Comparison of ENCODE assay signal across 1 cellular context in the genomic region with DNA sequence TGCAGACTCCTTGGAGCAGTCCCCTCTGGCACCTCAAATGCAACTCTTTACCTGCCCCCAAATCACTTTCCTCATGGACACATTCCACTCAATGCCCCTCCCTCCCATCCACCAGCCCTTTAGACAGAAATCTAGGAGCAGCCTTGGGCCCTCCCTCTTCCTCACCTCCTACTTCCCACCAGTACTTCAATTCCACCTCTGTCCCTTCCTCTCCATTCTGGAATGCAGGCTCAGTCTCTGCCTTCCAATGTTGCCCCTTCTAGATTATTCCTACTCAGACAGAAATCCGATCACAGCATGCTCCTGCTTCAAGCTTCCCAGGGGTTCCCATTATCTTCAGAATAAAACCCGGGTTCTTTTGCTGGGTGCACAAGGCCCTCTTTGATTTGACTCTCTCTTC.
TF ChIP-seq lines count a peak whose summit lies in the region.

No MANE protein-coding gene starts in this region.

TF ChIP-seq in WTC11, 78 proteins besides CTCF, POLR2A, EP300 and RAD21 (continued from another document):
- TF ChIP-seq, protein P1, sequence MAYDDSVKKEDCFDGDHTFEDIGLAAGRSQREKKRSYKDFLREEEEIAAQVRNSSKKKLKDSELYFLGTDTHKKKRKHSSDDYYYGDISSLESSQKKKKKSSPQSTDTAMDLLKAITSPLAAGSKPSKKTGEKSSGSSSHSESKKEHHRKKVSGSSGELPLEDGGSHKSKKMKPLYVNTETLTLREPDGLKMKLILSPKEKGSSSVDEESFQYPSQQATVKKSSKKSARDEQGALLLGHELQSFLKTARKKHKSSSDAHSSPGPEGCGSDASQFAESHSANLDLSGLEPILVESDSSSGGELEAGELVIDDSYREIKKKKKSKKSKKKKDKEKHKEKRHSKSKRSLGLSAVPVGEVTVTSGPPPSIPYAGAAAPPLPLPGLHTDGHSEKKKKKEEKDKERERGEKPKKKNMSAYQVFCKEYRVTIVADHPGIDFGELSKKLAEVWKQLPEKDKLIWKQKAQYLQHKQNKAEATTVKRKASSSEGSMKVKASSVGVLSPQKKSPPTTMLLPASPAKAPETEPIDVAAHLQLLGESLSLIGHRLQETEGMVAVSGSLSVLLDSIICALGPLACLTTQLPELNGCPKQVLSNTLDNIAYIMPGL (CRISPR knock-in tag; IDR thresholded peaks at IDR 0.05): no peak
- TF ChIP-seq, protein P2, sequence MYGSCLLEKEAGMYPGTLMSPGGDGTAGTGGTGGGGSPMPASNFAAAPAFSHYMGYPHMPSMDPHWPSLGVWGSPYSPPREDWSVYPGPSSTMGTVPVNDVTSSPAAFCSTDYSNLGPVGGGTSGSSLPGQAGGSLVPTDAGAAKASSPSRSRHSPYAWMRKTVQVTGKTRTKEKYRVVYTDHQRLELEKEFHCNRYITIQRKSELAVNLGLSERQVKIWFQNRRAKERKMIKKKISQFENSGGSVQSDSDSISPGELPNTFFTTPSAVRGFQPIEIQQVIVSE (CRISPR knock-in tag; IDR thresholded peaks at IDR 0.05; ENCODE audit: borderline replicate concordance): no peak
- TF ChIP-seq, protein P3, sequence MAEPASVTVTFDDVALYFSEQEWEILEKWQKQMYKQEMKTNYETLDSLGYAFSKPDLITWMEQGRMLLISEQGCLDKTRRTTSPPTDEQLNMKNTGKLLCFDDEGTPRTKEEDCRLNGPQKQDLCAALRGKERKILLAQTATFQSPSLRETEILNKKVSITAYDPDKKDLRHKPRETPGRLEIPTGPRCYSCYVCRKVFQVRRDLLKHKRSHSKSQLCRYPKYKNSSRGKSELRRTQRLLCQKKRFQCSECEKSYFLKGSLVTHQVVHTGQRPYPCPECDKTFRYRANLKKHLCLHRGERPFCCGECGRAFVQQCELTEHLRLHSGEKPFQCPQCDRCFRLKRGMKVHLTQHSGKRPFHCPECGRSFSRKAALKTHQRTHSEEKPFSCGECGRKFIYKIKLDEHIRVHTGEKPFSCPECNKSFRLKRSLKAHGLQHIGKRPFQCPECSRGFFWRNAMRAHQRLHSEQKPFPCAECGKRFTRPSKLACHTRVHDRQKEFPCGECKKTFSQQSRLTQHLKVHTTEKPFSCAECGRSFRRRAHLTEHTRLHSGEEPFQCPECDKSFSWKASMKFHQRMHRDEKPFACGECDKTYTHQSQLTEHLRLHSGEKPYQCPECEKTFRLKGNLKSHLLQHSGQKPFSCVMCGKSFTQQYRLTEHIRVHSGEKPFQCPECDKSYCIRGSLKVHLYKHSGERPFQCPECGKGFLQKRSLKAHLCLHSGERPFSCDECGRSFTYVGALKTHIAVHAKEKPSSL (CRISPR knock-in tag; conservative IDR thresholded peaks at IDR 0.05): no peak
- no peak for TF ChIP-seq GABPB1 (CRISPR knock-in tag; IDR thresholded peaks at IDR 0.05)
- no peak for TF ChIP-seq CREM (CRISPR knock-in tag; IDR thresholded peaks at IDR 0.05)
- no peak for TF ChIP-seq OVOL2 (CRISPR knock-in tag; IDR thresholded peaks at IDR 0.05; ENCODE audit: borderline replicate concordance)
